1 cellular context compared by ENCODE assay signal in genomic region chr19:53394974-53395839, GRCh38.
TF ChIP-seq lines count a peak whose summit lies in the region.

ZNF765 (plus strand) TSS chr19:53395149; CDS start chr19:53398016, 2,867 bp downstream.

TF ChIP-seq in WTC11, 78 proteins besides CTCF, POLR2A, EP300 and RAD21 (continued from another document):
- TF ChIP-seq GTF2I (CRISPR knock-in tag; conservative IDR thresholded peaks at IDR 0.05) (no peak), MAX (CRISPR knock-in tag; IDR thresholded peaks at IDR 0.05) (peak; percentile 22; the same call in 1 of the 2 replicates), MLX (CRISPR knock-in tag; IDR thresholded peaks at IDR 0.05) (no peak), ATF6 (CRISPR knock-in tag; IDR thresholded peaks at IDR 0.05) (no peak), KAT7 (CRISPR knock-in tag; IDR thresholded peaks at IDR 0.05; ENCODE audit: borderline replicate concordance) (no peak), FOXK1 (CRISPR knock-in tag; IDR thresholded peaks at IDR 0.05) (no peak), E2F5 (CRISPR knock-in tag; IDR thresholded peaks at IDR 0.05) (no peak; the same call in 1 of the 2 replicates), ZNF232 (CRISPR knock-in tag; IDR thresholded peaks at IDR 0.05) (0 out of 2 replicates have a peak, but pooled peaks have one; percentile 79), PRRX2 (CRISPR knock-in tag; IDR thresholded peaks at IDR 0.05) (no peak), ZSCAN18 (CRISPR knock-in tag; IDR thresholded peaks at IDR 0.05) (no peak), ZNF317 (CRISPR knock-in tag; IDR thresholded peaks at IDR 0.05; ENCODE audit: borderline replicate concordance, low read depth) (no peak), ZNF532 (CRISPR knock-in tag; IDR thresholded peaks at IDR 0.05; ENCODE audit: borderline replicate concordance) (no peak), ARID4B (CRISPR knock-in tag; IDR thresholded peaks at IDR 0.05; ENCODE audit: borderline replicate concordance) (no peak; the same call in 1 of the 2 replicates), ZNF138 (CRISPR knock-in tag; conservative IDR thresholded peaks at IDR 0.05) (no peak)
